ENCODE assay signal across 26 cellular contexts in genomic region chr5:129114539-129115193, GRCh38.
"Had no signal": no experiment of that assay in that cellular context is flagged by ENCODE, and none has a peak within 500 bp of the region (broad histone marks: within the 10 kb centered on the region; RNA-seq: fewer than 3 reads in every experiment).

No MANE protein-coding gene starts in this region.

- H3K27me3 Mint-ChIP-seq: activated T-cell treated with anti-CD3 and anti-CD28 coated beads, Interleukin-2, amount 50 U/mL, for 24 hours; central memory CD8-positive, alpha-beta T cell; naive B cell; stimulated activated memory B cell treated with anti-CD40 and anti-IgM and Interleukin-4, amounts not matched to agents 10 μg/mL and 1 μg/mL and 100 μg/mL, for 72 hours; type B pancreatic cell had no signal

- H3K27ac Mint-ChIP-seq: activated naive CD4-positive, alpha-beta T cell treated with anti-CD3 and anti-CD28 coated beads for 36 hours; activated T-cell treated with anti-CD3 and anti-CD28 coated beads, Interleukin-2, amount 50 U/mL, for 24 hours; stimulated activated memory B cell treated with anti-CD40 and anti-IgM and Interleukin-4, amounts not matched to agents 10 μg/mL and 1 μg/mL and 100 μg/mL, for 72 hours; type B pancreatic cell had no signal

- H3K36me3 ChIP-seq: adrenal gland, brain microvascular endothelial cell, colonic mucosa, thoracic aorta had no signal

- H3K4me1 ChIP-seq: ascending aorta, colonic mucosa, left lung had no signal

- H3K9me3 Mint-ChIP-seq: activated naive CD4-positive, alpha-beta T cell treated with anti-CD3 and anti-CD28 coated beads for 36 hours; activated T-cell treated with anti-CD3 and anti-CD28 coated beads, Interleukin-2, amount 50 U/mL, for 24 hours; central memory CD8-positive, alpha-beta T cell; naive B cell; neural crest cell; stimulated activated memory B cell treated with anti-CD40 and anti-IgM and Interleukin-4, amounts not matched to agents 10 μg/mL and 1 μg/mL and 100 μg/mL, for 72 hours; type B pancreatic cell had no signal

- H3K4me3 ChIP-seq: adrenal gland, ascending aorta, colonic mucosa, dorsolateral prefrontal cortex, esophagus muscularis mucosa, gastrocnemius medialis, left lung, lung, thoracic aorta, vagina had no signal

- H3K4me3 Mint-ChIP-seq: activated naive CD4-positive, alpha-beta T cell treated with anti-CD3 and anti-CD28 coated beads for 36 hours; activated T-cell treated with anti-CD3 and anti-CD28 coated beads, Interleukin-2, amount 50 U/mL, for 24 hours; central memory CD8-positive, alpha-beta T cell; naive B cell; neural crest cell; stimulated activated memory B cell treated with anti-CD40 and anti-IgM and Interleukin-4, amounts not matched to agents 10 μg/mL and 1 μg/mL and 100 μg/mL, for 72 hours; type B pancreatic cell had no signal

- DNase-seq: activated CD4-positive, alpha-beta T cell treated with anti-CD3 and anti-CD28 coated beads for 1 hour; activated naive CD4-positive, alpha-beta T cell treated with anti-CD3 and anti-CD28 coated beads for 36 hours; activated T-cell treated with anti-CD3 and anti-CD28 coated beads, Interleukin-2, amount 50 U/mL, for 24 hours; adrenal gland; brain microvascular endothelial cell; colonic mucosa; dorsolateral prefrontal cortex; gastrocnemius medialis; kidney glomerular epithelial cell; left lung; naive B cell; occipital lobe; posterior cingulate gyrus; small intestine; stimulated activated CD4-positive, alpha-beta T cell treated with anti-CD3 and anti-CD28 coated beads, Interleukin-2, amount 100 ng/mL, for 24 hours had no signal

- H3K27ac ChIP-seq: adrenal gland, ascending aorta, brain microvascular endothelial cell, colonic mucosa, dorsolateral prefrontal cortex, esophagus muscularis mucosa, gastrocnemius medialis, left lung, thoracic aorta, vagina, VCaP had no signal

- H3K4me1 Mint-ChIP-seq: central memory CD8-positive, alpha-beta T cell; neural crest cell had no signal

- H3K9me3 ChIP-seq: adrenal gland, ascending aorta, colonic mucosa, esophagus muscularis mucosa, gastrocnemius medialis, left lung, thoracic aorta, vagina had no signal

- ATAC-seq: gastrocnemius medialis; left lung; sciatic nerve; stimulated activated memory B cell treated with anti-CD40 and anti-IgM and Interleukin-4, amounts not matched to agents 10 μg/mL and 1 μg/mL and 100 μg/mL, for 72 hours had no signal

- H3K27me3 ChIP-seq: adrenal gland, ascending aorta, brain microvascular endothelial cell, colonic mucosa, dorsolateral prefrontal cortex, esophagus muscularis mucosa, gastrocnemius medialis, left lung, vagina had no signal
